ENCODE assay signal across 15 cellular contexts in the genomic region with DNA sequence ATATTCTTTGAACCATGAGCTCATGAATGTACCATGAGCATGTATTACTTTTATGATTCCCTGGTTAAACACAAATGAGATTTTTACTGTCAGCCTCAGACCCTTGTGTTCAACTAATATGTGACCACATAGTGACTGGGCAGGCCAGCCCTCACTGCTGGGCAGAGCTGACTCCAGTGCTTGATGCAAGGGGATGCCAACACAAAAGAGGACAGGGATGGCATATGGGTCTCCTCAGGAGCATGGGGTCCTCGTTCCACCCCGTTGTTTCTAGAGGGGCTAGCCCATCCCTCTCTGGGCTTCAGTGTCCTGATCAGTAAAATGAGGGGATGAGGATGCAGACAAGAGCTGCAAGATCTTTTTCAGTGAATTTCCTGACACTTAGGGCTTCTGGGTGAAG. TPM values are rescaled to one million over a fixed set of nuclear protein-coding genes. Genes with fewer than 3 reads are reported as not detected.
DNase-seq lines count a peak whose midpoint lies in the region; ATAC-seq and TF ChIP-seq lines count a peak whose summit lies in the region.
"Had no signal": no experiment of that assay in that cellular context is flagged by ENCODE, and none has a peak within 500 bp of the region (broad histone marks: within the 10 kb centered on the region; RNA-seq: fewer than 3 reads in every experiment).

No MANE protein-coding gene starts in this region.

- H3K27me3 Mint-ChIP-seq in glutamatergic neuron (ENCODE audit: unreplicated experiment): no peaks in the 10 kb centered on the region

- H3K79me1 ChIP-seq in trophoblast cell (ENCODE audit: low read length): no peaks in the 10 kb centered on the region

- no peak for TF ChIP-seq EP300 in upper lobe of left lung (IDR thresholded peaks at IDR 0.05)

- H3K79me2 ChIP-seq in OCI-LY3 (ENCODE audit: low read length) (no peaks in the 10 kb centered on the region), trophoblast cell (ENCODE audit: control insufficient read depth, insufficient read depth, low read length, poor library complexity) (no peaks in the 10 kb centered on the region)

- H3K27ac ChIP-seq in OCI-LY3 (ENCODE audit: low read length) (no peak overlapping the region), upper lobe of right lung (no peak overlapping the region), upper lobe of left lung (no peak overlapping the region), trophoblast cell (ENCODE audit: low read depth, low read length) (no peak overlapping the region)
- H3K27ac ChIP-seq: GM23248 had no signal

- H3K18ac ChIP-seq in trophoblast cell (ENCODE audit: low read length): no peak overlapping the region

- peaks cover 3% of the 10 kb centered on the region for H3K4me1 Mint-ChIP-seq in glutamatergic neuron (ENCODE audit: low read depth, unreplicated experiment)

- no peak overlapping the region for H3K4me3 Mint-ChIP-seq in glutamatergic neuron (ENCODE audit: unreplicated experiment)

- no peak overlapping the region for H2BK5ac ChIP-seq in trophoblast cell (ENCODE audit: low read depth, low read length, poor library complexity)

- H3K36me3 ChIP-seq in OCI-LY3 (replicated peaks; ENCODE audit: low read depth, low read length) (peaks cover 11% of the 10 kb centered on the region), upper lobe of right lung (peaks cover 26% of the 10 kb centered on the region), upper lobe of left lung (peaks cover 8 to 30% (median 14%) of the 10 kb centered on the region in 4 donors), trophoblast cell (ENCODE audit: control insufficient read depth in 1 of 2, insufficient read depth in 2 of 2, low read length in 2 of 2) (peaks cover 9 to 12% of the 10 kb centered on the region in 2 experiments)

- no peak overlapping the region for H2BK120ac ChIP-seq in trophoblast cell (ENCODE audit: insufficient read depth, low read length, poor library complexity)

- H3K4me1 ChIP-seq in OCI-LY3 (ENCODE audit: low read length) (peaks cover 16% of the 10 kb centered on the region), upper lobe of right lung (no peaks in the 10 kb centered on the region), upper lobe of left lung (peaks cover under 1 to 7% (median 4%) of the 10 kb centered on the region in 4 donors), trophoblast cell (ENCODE audit: control insufficient read depth in 1 of 2, insufficient read depth in 2 of 2, low read length in 2 of 2) (peaks cover 13 to 15% of the 10 kb centered on the region in 2 experiments)

- H4K12ac ChIP-seq in trophoblast cell (ENCODE audit: low read depth, low read length): no peak overlapping the region

- WGBS in upper lobe of left lung, 2 donors: 80% methylated on average over 2 of the region's 2 CpGs; no CpG with 5 or more reads in 1 of the 2 donors
- WGBS in trophoblast cell (ENCODE audit: extremely low coverage, insufficient coverage, insufficient read length): no CpG with 5 or more reads among the region's 2 CpGs

- H4K8ac ChIP-seq in trophoblast cell (ENCODE audit: low read depth, low read length): no peak overlapping the region

- peak overlapping the region; percentile 65 for H3K4me3 ChIP-seq in OCI-LY3 (ENCODE audit: low read length)
- no peak overlapping the region for H3K4me3 ChIP-seq in upper lobe of right lung
- no peak overlapping the region for H3K4me3 ChIP-seq in upper lobe of left lung
- no peak overlapping the region for H3K4me3 ChIP-seq in trophoblast cell (ENCODE audit: low read depth, low read length)
- H3K4me3 ChIP-seq: GM12878, GM23248 had no signal

- peak; percentile 52 for DNase-seq in activated effector memory CD4-positive, alpha-beta T cell treated with anti-CD3 and anti-CD28 coated beads, Interleukin-2, amount 50 U/mL, for 16 hours
- no peak for DNase-seq in activated effector memory CD4-positive, alpha-beta T cell treated with Interleukin-2 at 50 U/mL for 16 hours
- DNase-seq in glutamatergic neuron (no peak), upper lobe of right lung (peak; percentile 34), upper lobe of left lung (no peak), trophoblast cell (no peak)
- DNase-seq: C1 segment of cervical spinal cord, KG1, NCI-H146, NCI-H2081 treated with DMSO at 0.1 percent for 48 hours, NCI-H510A treated with DMSO at 0.1 percent for 48 hours had no signal

- intact Hi-C loops in upper lobe of right lung (cut with DNase I): no loop called here

- H3K9ac ChIP-seq in OCI-LY3 (ENCODE audit: low read length) (peak overlapping the region; percentile 29; the same call in 1 of the 2 replicates), trophoblast cell (ENCODE audit: low read length) (no peak overlapping the region)
- H3K9ac ChIP-seq: GM23248 had no signal

- peak overlapping the region; percentile 14 for H3K27ac Mint-ChIP-seq in glutamatergic neuron (ENCODE audit: unreplicated experiment)

- H3K4me2 ChIP-seq in OCI-LY3 (ENCODE audit: low read length) (peak overlapping the region; percentile 95), trophoblast cell (ENCODE audit: low read length) (no peak overlapping the region)

- no peak for TF ChIP-seq POLR2A in upper lobe of left lung (IDR thresholded peaks at IDR 0.05)

- no peak overlapping the region for H2AFZ ChIP-seq in OCI-LY3 (ENCODE audit: low read depth, low read length)
- H2AFZ ChIP-seq in trophoblast cell (ENCODE audit: insufficient read depth, low read length, poor library complexity): no peak overlapping the region
- H2AFZ ChIP-seq: GM23248 had no signal

- TF ChIP-seq CTCF in OCI-LY3 (IDR thresholded peaks at IDR 0.05; ENCODE audit: low read depth, low read length): no peak
- TF ChIP-seq CTCF in glutamatergic neuron (IDR thresholded peaks at IDR 0.05; ENCODE audit: partially characterized antibody, unreplicated experiment): no peak
- no peak for TF ChIP-seq CTCF in upper lobe of right lung (IDR thresholded peaks at IDR 0.05)
- TF ChIP-seq CTCF in upper lobe of left lung (IDR thresholded peaks at IDR 0.05): no peak

- no peak overlapping the region for H2AK5ac ChIP-seq in trophoblast cell (ENCODE audit: low read length)

- H3K27me3 ChIP-seq in OCI-LY3 (ENCODE audit: low read depth, low read length) (no peaks in the 10 kb centered on the region), upper lobe of right lung (no peaks in the 10 kb centered on the region), upper lobe of left lung (no peaks in the 10 kb centered on the region), trophoblast cell (ENCODE audit: insufficient read depth, low read length) (no peaks in the 10 kb centered on the region)

- H3K36me3 Mint-ChIP-seq in glutamatergic neuron (ENCODE audit: unreplicated experiment): peaks cover 14% of the 10 kb centered on the region

- H3K14ac ChIP-seq in trophoblast cell (ENCODE audit: low read length): no peak overlapping the region

- no peak overlapping the region for H3K23ac ChIP-seq in trophoblast cell (ENCODE audit: low read length)

- ATAC-seq in upper lobe of right lung (no peak), upper lobe of left lung (ENCODE audit: low FRiP score in 2 of 2) (no peak), HG02852 (IDR thresholded peaks at IDR 0.05; ENCODE audit: unreplicated experiment) (no peak)

- no peak overlapping the region for H4K91ac ChIP-seq in trophoblast cell (ENCODE audit: low read depth, low read length)

- peaks cover 2% of the 10 kb centered on the region; the same call in 1 of the 2 replicates for H4K20me1 ChIP-seq in OCI-LY3 (ENCODE audit: insufficient read depth, low read length)

- H3K9me3 Mint-ChIP-seq in glutamatergic neuron (ENCODE audit: unreplicated experiment): no peaks in the 10 kb centered on the region

- no peak overlapping the region for H3K4ac ChIP-seq in trophoblast cell (ENCODE audit: low read depth, low read length)

- H2BK12ac ChIP-seq in trophoblast cell (ENCODE audit: low read length): no peak overlapping the region

- H3K9me3 ChIP-seq in OCI-LY3 (ENCODE audit: insufficient read depth, low read length) (no peaks in the 10 kb centered on the region), upper lobe of right lung (no peaks in the 10 kb centered on the region), upper lobe of left lung (no peaks in the 10 kb centered on the region), trophoblast cell (ENCODE audit: insufficient read depth, low read depth, low read length) (no peaks in the 10 kb centered on the region)

RNA-seq across cellular contexts. Expression of a gene that starts 19.3 kb away (rescaled TPM):
- total RNA-seq in glutamatergic neuron (ENCODE audit: unreplicated experiment): 48.6 TPM
- 24.8 TPM for total RNA-seq in upper lobe of right lung
- 10 to 100 TPM; 12.6 to 43.3 (median 26.4) TPM for total RNA-seq in upper lobe of left lung
- 48.2 and 51.5 TPM in 2 replicates for polyA plus RNA-seq in trophoblast cell (2013)

Comparison
In these comparisons a context has a peak if more than half of its experiments do, and no peak if none do; other contexts are left out.
1. DNase-seq: peak in activated effector memory CD4-positive, alpha-beta T cell treated with anti-CD3 and anti-CD28 coated beads, Interleukin-2, amount 50 U/mL, for 16 hours (single experiment) and upper lobe of right lung (single experiment); none in activated effector memory CD4-positive, alpha-beta T cell treated with Interleukin-2 at 50 U/mL for 16 hours (single experiment), glutamatergic neuron (single experiment), upper lobe of left lung (0 of 2) and trophoblast cell (0 of 2).